Comparison of ENCODE assay signal across 17 cellular contexts in genomic region chr22:48055185-48055584, GRCh38.
DNase-seq lines count a peak whose midpoint lies in the region; ATAC-seq, FAIRE-seq and TF ChIP-seq lines count a peak whose summit lies in the region.
"Had no signal": no experiment of that assay in that cellular context is flagged by ENCODE, and none has a peak within 500 bp of the region (broad histone marks: within the 10 kb centered on the region; RNA-seq: fewer than 3 reads in every experiment).

No MANE protein-coding gene starts in this region.

- in situ Hi-C loops in GM12878 (cut with MboI) = no loop called here

- H3K9me3 ChIP-seq in H9 (ENCODE audit: control insufficient read depth, low read depth, low read length) (no peaks in the 10 kb centered on the region), GM12878 (replicated peaks; ENCODE audit: control insufficient read depth, insufficient read depth, low read length) (no peaks in the 10 kb centered on the region; the same call in 2 of the 3 replicates), endodermal cell (ENCODE audit: control insufficient read depth, low read length) (peaks cover 7% of the 10 kb centered on the region), breast epithelium (no peaks in the 10 kb centered on the region)
- H3K9me3 ChIP-seq: BLaER1 treated with 17β-estradiol and CSF1 and Interleukin-3, amounts not matched to agents 10 nM and 100 nM had no signal

- RAD21 ChIA-PET in GM12878 (lab: Charles Lee; ENCODE audit: unreplicated experiment) = no interaction called here

- BruUV-seq in GM12878 (replicated peaks; lab: Mats Ljungman, UMichigan) = no TSS peak

- SMC1A ChIA-PET in GM12878 (lab: Charles Lee; ENCODE audit: uncharacterized antibody, unreplicated experiment) = no interaction called here

- no peak overlapping the region for H3T11ph ChIP-seq in H9 (ENCODE audit: low read length)

- no peak overlapping the region for H3K27ac Mint-ChIP-seq in H9
- no peak overlapping the region for H3K27ac Mint-ChIP-seq in endodermal cell
- H3K27ac Mint-ChIP-seq: B cell; CD8-positive, alpha-beta T cell; IgD-negative memory B cell had no signal

- no peak overlapping the region for H2BK120ac ChIP-seq in H9 (ENCODE audit: low read depth, low read length, poor library complexity, severe bottlenecking)

- TF ChIP-seq POLR2A in GM12878 (IDR thresholded peaks at IDR 0.05; ENCODE audit: low read depth, low read length) (no peak), breast epithelium (IDR thresholded peaks at IDR 0.05) (no peak)

- no peak for TF ChIP-seq RAD21 in GM12878 (IDR thresholded peaks at IDR 0.05; ENCODE audit: insufficient read depth, low read depth, low read length)

- no peak for DNase-seq in H9
- no peak for DNase-seq in GM12878 (ENCODE audit: low read depth, low spot score)
- peak; percentile 5 for DNase-seq in endodermal cell
- DNase-seq in breast epithelium (ENCODE audit: low spot score in 2 of 2) = no peak
- DNase-seq in activated CD8-positive, alpha-beta memory T cell treated with anti-CD3 and anti-CD28 coated beads, Interleukin-2, amount 50 U/mL, for 48 hours = no peak
- DNase-seq: Calu3; CD8-positive, alpha-beta T cell; DMS79 treated with DMSO at 0.1 percent for 48 hours; GF-D8; GM23248; H7; KBM-7 had no signal

- no peaks in the 10 kb centered on the region; a peak in 1 of 7 replicates for H3K36me3 Mint-ChIP-seq in H9 (ENCODE audit: insufficient read depth in 1 of 3, low read depth in 3 of 3)
- no peaks in the 10 kb centered on the region for H3K36me3 Mint-ChIP-seq in endodermal cell (ENCODE audit: low read depth)
- H3K36me3 Mint-ChIP-seq: CD8-positive, alpha-beta T cell; IgD-negative memory B cell had no signal

- no peaks in the 10 kb centered on the region for H3K79me1 ChIP-seq in H9 (ENCODE audit: insufficient read depth, low read depth, low read length, poor library complexity, severe bottlenecking)

- H3K14ac ChIP-seq in H9 (ENCODE audit: insufficient read depth, low read length) = no peak overlapping the region

- H4K8ac ChIP-seq in H9 (replicated peaks; ENCODE audit: insufficient read length, low read depth, low read length) = no peak overlapping the region

- WGBS in H9 (ENCODE audit: extremely low coverage, insufficient read length, low lambda C conversion rate) = 100% methylated on average over 1 of the region's 1 CpG
- 100% methylated on average over 1 of the region's 1 CpG for WGBS in GM12878 (ENCODE audit: insufficient coverage, insufficient replicate concordance, low lambda C conversion rate, missing lambda C conversion rate)
- 95% methylated on average over 1 of the region's 1 CpG; no CpG with 5 or more reads in 1 of the 2 experiments for WGBS in endodermal cell (ENCODE audit: insufficient coverage in 1 of 2, insufficient read length in 1 of 2), 2 experiments

- ATAC-seq in GM12878 (no peak), GM18868 (IDR thresholded peaks at IDR 0.05; ENCODE audit: unreplicated experiment) (no peak)
- ATAC-seq: CD8-positive, alpha-beta T cell had no signal

- H3K9ac ChIP-seq in H9 (ENCODE audit: extremely low read depth, insufficient read length, low read length) (no peak overlapping the region), GM12878 (ENCODE audit: control insufficient read depth, insufficient read depth, low read length) (no peak overlapping the region), endodermal cell (ENCODE audit: extremely low read depth, low read length, poor library complexity, severe bottlenecking) (no peak overlapping the region)
- H3K9ac ChIP-seq: BLaER1 treated with 17β-estradiol and CSF1 and Interleukin-3, amounts not matched to agents 10 nM and 100 nM; GM23248 had no signal

- H2AK5ac ChIP-seq in H9 (ENCODE audit: insufficient read length, low read length) = no peak overlapping the region

- H2BK5ac ChIP-seq in H9 (ENCODE audit: insufficient read length, low read length) = no peak overlapping the region

- TF ChIP-seq CTCF in H9 (conservative IDR thresholded peaks at IDR 0.05) (no peak), GM12878 (IDR thresholded peaks at IDR 0.05 in 2 of 3, conservative IDR thresholded peaks at IDR 0.05 in 1 of 3; ENCODE audit: control insufficient read depth in 2 of 3, extremely low read depth in 1 of 3, insufficient read depth in 1 of 3, low read depth in 3 of 3, low read length in 3 of 3) (no peak), endodermal cell (conservative IDR thresholded peaks at IDR 0.05) (no peak), breast epithelium (IDR thresholded peaks at IDR 0.05) (no peak)

- H4K20me1 ChIP-seq in H9 (ENCODE audit: control insufficient read depth, insufficient read depth, insufficient read length) = peaks cover 4% of the 10 kb centered on the region
- no peaks in the 10 kb centered on the region for H4K20me1 ChIP-seq in GM12878 (ENCODE audit: control insufficient read depth, insufficient read depth)

- no peak overlapping the region for H2BK20ac ChIP-seq in H9 (ENCODE audit: low read depth, low read length, poor library complexity, severe bottlenecking)

- H3K79me2 ChIP-seq in H9 (ENCODE audit: insufficient read depth, low read length) (no peaks in the 10 kb centered on the region), GM12878 (ENCODE audit: control insufficient read depth, insufficient read depth, low read length) (no peaks in the 10 kb centered on the region)

- intact Hi-C loops in GM12878 (cut with micrococcal nuclease; ENCODE audit: unreplicated experiment) (no loop called here), breast epithelium (cut with DNase I; ENCODE audit: low total_unique reads) (no loop called here)

- H3K4me3 ChIP-seq in GM12878 (no peak overlapping the region), endodermal cell (ENCODE audit: low read length) (no peak overlapping the region), breast epithelium (no peak overlapping the region)
- H3K4me3 ChIP-seq: BLaER1 treated with 17β-estradiol and CSF1 and Interleukin-3, amounts not matched to agents 10 nM and 100 nM; GM23248 had no signal

- no peak for TF ChIP-seq EP300 in GM12878 (IDR thresholded peaks at IDR 0.05; ENCODE audit: borderline replicate concordance in 1 of 2, control insufficient read depth in 1 of 2, low read depth in 2 of 2, low read length in 2 of 2)

- no peak overlapping the region for H3K4me3 Mint-ChIP-seq in H9
- H3K4me3 Mint-ChIP-seq in endodermal cell = no peak overlapping the region
- H3K4me3 Mint-ChIP-seq: B cell; CD8-positive, alpha-beta T cell; IgD-negative memory B cell had no signal

- no peaks in the 10 kb centered on the region for H3K36me3 ChIP-seq in GM12878 (ENCODE audit: control insufficient read depth in 2 of 2, insufficient read depth in 2 of 2, low read length in 1 of 2)
- H3K36me3 ChIP-seq in endodermal cell (ENCODE audit: control insufficient read depth, insufficient read depth, low read length) = no peaks in the 10 kb centered on the region
- no peaks in the 10 kb centered on the region for H3K36me3 ChIP-seq in breast epithelium
- H3K36me3 ChIP-seq: BLaER1 treated with 17β-estradiol and CSF1 and Interleukin-3, amounts not matched to agents 10 nM and 100 nM had no signal

- H3K4me1 Mint-ChIP-seq in H9 = no peaks in the 10 kb centered on the region
- no peaks in the 10 kb centered on the region for H3K4me1 Mint-ChIP-seq in endodermal cell

- no peak overlapping the region for H3K56ac ChIP-seq in H9 (ENCODE audit: insufficient read length, low read depth, low read length)

- H2BK15ac ChIP-seq in H9 (ENCODE audit: low read depth, low read length) = no peak overlapping the region

- no peaks in the 10 kb centered on the region for H3K23me2 ChIP-seq in H9 (ENCODE audit: insufficient read length, low read depth, low read length, poor library complexity, severe bottlenecking)

- peak; percentile 41 for FAIRE-seq in GM12878 (lab: Jason Lieb, UNC)

- H3K4me2 ChIP-seq in H9 (ENCODE audit: insufficient read depth, insufficient read length, low read length) (no peak overlapping the region), GM12878 (ENCODE audit: control insufficient read depth, insufficient read depth) (no peak overlapping the region)

- H3K4ac ChIP-seq in H9 (ENCODE audit: low read depth, low read length) = no peak overlapping the region

- H3K9me3 Mint-ChIP-seq in H9 = peaks cover 0 to 2% of the 10 kb centered on the region in 2 experiments; a peak in 1 of 5 replicates
- peaks cover 9% of the 10 kb centered on the region for H3K9me3 Mint-ChIP-seq in endodermal cell
- H3K9me3 Mint-ChIP-seq: CD8-positive, alpha-beta T cell had no signal

- H2BK12ac ChIP-seq in H9 (ENCODE audit: insufficient read length, low read depth, low read length) = no peak overlapping the region

- peak overlapping the region; percentile 16 for H4K5ac ChIP-seq in H9 (ENCODE audit: insufficient read length, low read depth, low read length)

- CTCF ChIA-PET in GM12878 (lab: Yijun Ruan, JAX) = no interaction called here

- H3K23ac ChIP-seq in H9 (ENCODE audit: insufficient read length, low read depth, low read length) = peak overlapping the region; percentile 25

- no peak overlapping the region for H2AFZ ChIP-seq in H9 (ENCODE audit: low read length)
- no peak overlapping the region for H2AFZ ChIP-seq in GM12878 (ENCODE audit: control insufficient read depth, low read depth, low read length)
- H2AFZ ChIP-seq: GM23248 had no signal

- peak overlapping the region; percentile 62 for H3K18ac ChIP-seq in H9 (ENCODE audit: insufficient read length, low read depth, low read length)

- peaks cover 12% of the 10 kb centered on the region for H3K27me3 Mint-ChIP-seq in H9 (ENCODE audit: low read depth)
- H3K27me3 Mint-ChIP-seq in endodermal cell (ENCODE audit: insufficient read depth) = peaks cover 5% of the 10 kb centered on the region

- no peak overlapping the region for H4K91ac ChIP-seq in H9 (ENCODE audit: insufficient read length, low read depth, low read length)

- H3K27me3 ChIP-seq in H9 (ENCODE audit: insufficient read depth, low read length) (no peaks in the 10 kb centered on the region), GM12878 (replicated peaks in 1 of 2; ENCODE audit: control insufficient read depth in 2 of 2, insufficient read depth in 2 of 2, low read length in 1 of 2) (no peaks in the 10 kb centered on the region), endodermal cell (ENCODE audit: control insufficient read depth, insufficient read depth, low read length, poor library complexity, severe bottlenecking) (no peaks in the 10 kb centered on the region), breast epithelium (peaks cover 0 to 40% of the 10 kb centered on the region in 2 donors)
- H3K27me3 ChIP-seq: BLaER1 treated with 17β-estradiol and CSF1 and Interleukin-3, amounts not matched to agents 10 nM and 100 nM had no signal

- no peak overlapping the region for H3K27ac ChIP-seq in H9 (ENCODE audit: insufficient read length, low read depth, low read length)
- no peak overlapping the region for H3K27ac ChIP-seq in GM12878 (ENCODE audit: control insufficient read depth, insufficient read depth)
- no peak overlapping the region for H3K27ac ChIP-seq in endodermal cell (ENCODE audit: low read depth, low read length)
- H3K27ac ChIP-seq in breast epithelium = no peak overlapping the region
- H3K27ac ChIP-seq: BLaER1 treated with 17β-estradiol and CSF1 and Interleukin-3, amounts not matched to agents 10 nM and 100 nM; GM23248; HL-60 had no signal

- no peaks in the 10 kb centered on the region for H3K4me1 ChIP-seq in H9 (ENCODE audit: insufficient read depth, low read length)
- no peaks in the 10 kb centered on the region for H3K4me1 ChIP-seq in GM12878 (ENCODE audit: control insufficient read depth, insufficient read depth, low read length)
- H3K4me1 ChIP-seq in endodermal cell (ENCODE audit: control insufficient read depth, insufficient read depth, low read length) = no peaks in the 10 kb centered on the region
- no peaks in the 10 kb centered on the region for H3K4me1 ChIP-seq in breast epithelium

- POLR2A ChIA-PET in GM12878 (lab: Charles Lee) = no interaction called here
